5 cellular contexts compared by ENCODE assay signal in genomic region chr3:163468531-163469335, GRCh38.
"Had no signal": no experiment of that assay in that cellular context is flagged by ENCODE, and none has a peak within 500 bp of the region (broad histone marks: within the 10 kb centered on the region; RNA-seq: fewer than 3 reads in every experiment).

No MANE protein-coding gene starts in this region.

- DNase-seq: H9, HCEC 1CT, IMR-90 had no signal

- H3K27ac Mint-ChIP-seq: GM23338, H9 had no signal

- H3K4me1 Mint-ChIP-seq: GM23338, H9 had no signal

- ATAC-seq: GM23338, K562 had no signal

- H3K4me3 ChIP-seq: GM23338, K562 had no signal

- H3K4me3 Mint-ChIP-seq: GM23338, H9 had no signal
